Comparison of ENCODE assay signal across 15 cellular contexts in genomic region chr16:11499295-11500089, GRCh38.
DNase-seq lines count a peak whose midpoint lies in the region; ATAC-seq, FAIRE-seq and TF ChIP-seq lines count a peak whose summit lies in the region.
"Had no signal": no experiment of that assay in that cellular context is flagged by ENCODE, and none has a peak within 500 bp of the region (broad histone marks: within the 10 kb centered on the region; RNA-seq: fewer than 3 reads in every experiment).

No MANE protein-coding gene starts in this region.

- H3K4me3 ChIP-seq in RWPE2 (ENCODE audit: severe bottlenecking): no peak overlapping the region
- H3K4me3 ChIP-seq: skin epidermis had no signal

- H3K36me3 ChIP-seq in RWPE2 (ENCODE audit: low read depth): no peaks in the 10 kb centered on the region

- intact Hi-C loops in left ventricle myocardium superior (cut with micrococcal nuclease) (no loop called here), Right ventricle myocardium inferior (cut with DNase I) (loop anchor here (10.0 kb wide), 1 partner anchor 85 kb away; no protein-coding TSS in a partner anchor)

- no peak for ATAC-seq in left ventricle myocardium superior
- no peak for ATAC-seq in Right ventricle myocardium inferior
- peak; percentile 50 for ATAC-seq in RWPE2 (ENCODE audit: low read depth)
- peak; percentile 51 for ATAC-seq in foreskin keratinocyte
- ATAC-seq in GM19023 (IDR thresholded peaks at IDR 0.05; ENCODE audit: unreplicated experiment): no peak
- no peak for ATAC-seq in HG02588 (IDR thresholded peaks at IDR 0.05; ENCODE audit: unreplicated experiment)
- ATAC-seq: activated naive CD8-positive, alpha-beta T cell treated with anti-CD3 and anti-CD28 coated beads, Interleukin-2, amount 50 U/mL, for 24 hours had no signal

- H3K27me3 ChIP-seq in RWPE2 (ENCODE audit: insufficient read depth, poor library complexity, severe bottlenecking): no peaks in the 10 kb centered on the region
- H3K27me3 ChIP-seq in foreskin keratinocyte: no peaks in the 10 kb centered on the region

- no peaks in the 10 kb centered on the region for H3K9me3 ChIP-seq in RWPE2 (ENCODE audit: severe bottlenecking)

- TF ChIP-seq CTCF in RWPE2 (IDR thresholded peaks at IDR 0.05; ENCODE audit: poor library complexity, severe bottlenecking) (no peak), foreskin keratinocyte (conservative IDR thresholded peaks at IDR 0.05) (no peak)

- H3K27ac ChIP-seq in RWPE2 (ENCODE audit: poor library complexity, severe bottlenecking): peak overlapping the region; percentile 19
- no peak overlapping the region for H3K27ac ChIP-seq in foreskin keratinocyte

- FAIRE-seq in urothelium cell line (lab: Jason Lieb, UNC): no peak

- H3K4me1 ChIP-seq in RWPE2 (ENCODE audit: insufficient read depth, poor library complexity, severe bottlenecking) (peaks cover 31% of the 10 kb centered on the region), foreskin keratinocyte (peaks cover 18% of the 10 kb centered on the region)

- DNase-seq in left ventricle myocardium superior: peak; percentile 11
- no peak for DNase-seq in Right ventricle myocardium inferior (ENCODE audit: missing footprints)
- DNase-seq in RWPE2 (ENCODE audit: low spot score): no peak
- peak; percentile 16 to 45 for DNase-seq in foreskin keratinocyte
- peak; percentile 54 for DNase-seq in urothelium cell line (ENCODE audit: low spot score)
- no peak for DNase-seq in putamen (ENCODE audit: low spot score)
- DNase-seq: activated CD4-positive, CD25-positive, alpha-beta regulatory T cell treated with anti-CD3 and anti-CD28 coated beads, Interleukin-2, amount 50 U/mL, for 72 hours; activated naive CD8-positive, alpha-beta T cell treated with anti-CD3 and anti-CD28 coated beads, Interleukin-2, amount 50 U/mL, for 24 hours; activated T-cell treated with anti-CD3 and anti-CD28 coated beads for 4 hours; DMS79; GOT3; mesenchymal stem cell had no signal

Comparison
In these comparisons a context has a peak if more than half of its experiments do, and no peak if none do; other contexts are left out.
1. DNase-seq: peak in left ventricle myocardium superior (single experiment), foreskin keratinocyte (2 of 2) and urothelium cell line (single experiment); none in Right ventricle myocardium inferior (single experiment), RWPE2 (single experiment) and putamen (single experiment).
2. ATAC-seq: peak in RWPE2 (single experiment) and foreskin keratinocyte (single experiment); none in left ventricle myocardium superior (single experiment), Right ventricle myocardium inferior (single experiment), GM19023 (single experiment) and HG02588 (single experiment).